In the genomic region with DNA sequence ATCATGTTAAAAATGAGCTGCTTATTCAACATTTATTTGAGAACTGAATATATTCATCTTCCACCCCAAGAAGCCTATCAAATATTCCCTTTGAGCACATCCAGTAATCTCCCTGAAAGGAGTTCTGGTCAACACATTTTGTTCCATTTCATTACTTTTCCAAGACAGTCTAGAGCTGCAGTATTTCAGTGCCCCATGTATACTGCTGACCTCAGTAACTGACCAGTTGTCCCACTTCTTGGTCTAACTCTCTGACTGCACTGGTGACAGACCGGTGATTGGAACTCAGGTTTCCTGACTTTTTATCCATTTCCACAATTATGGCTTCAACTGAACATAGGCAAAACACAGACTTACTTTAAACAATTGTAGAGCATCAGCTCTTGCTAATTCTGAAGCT, we compare ENCODE assay signal across 8 cellular contexts.
"Had no signal": no experiment of that assay in that cellular context is flagged by ENCODE, and none has a peak within 500 bp of the region (broad histone marks: within the 10 kb centered on the region; RNA-seq: fewer than 3 reads in every experiment).

No MANE protein-coding gene starts in this region.

- H3K4me2 ChIP-seq: GM23338 had no signal

- H2AFZ ChIP-seq: GM23338 had no signal

- DNase-seq: H9, HCEC 1CT, IMR-90, KG1 had no signal

- ATAC-seq: GM23338, K562 had no signal

- H3K4me3 ChIP-seq: GM23338, K562 had no signal

- FAIRE-seq: H1, HTR-8/SVneo, K562 had no signal
